In the genomic region with DNA sequence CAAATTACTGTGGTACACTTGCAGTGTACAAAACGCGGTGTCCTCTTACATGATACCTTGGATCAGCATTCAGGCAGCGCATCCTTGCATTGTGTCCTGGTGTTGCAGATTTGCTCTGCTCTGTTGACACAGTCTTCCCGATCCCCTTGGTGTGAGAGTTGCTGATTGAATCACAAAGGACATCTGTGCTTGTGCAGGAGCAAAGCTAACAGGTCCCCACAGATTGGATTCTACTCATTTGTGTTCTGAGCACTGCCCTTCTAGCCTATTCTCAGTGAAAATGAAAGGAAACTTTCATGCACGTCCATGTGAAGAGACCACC, we compare ENCODE assay signal across 15 cellular contexts.
"Had no signal": no experiment of that assay in that cellular context is flagged by ENCODE, and none has a peak within 500 bp of the region (broad histone marks: within the 10 kb centered on the region; RNA-seq: fewer than 3 reads in every experiment).

No MANE protein-coding gene starts in this region.

- H3K9me3 ChIP-seq: heart left ventricle, mucosa of descending colon had no signal

- H3K27me3 ChIP-seq: heart left ventricle had no signal

- H3K4me1 ChIP-seq: heart left ventricle had no signal

- H3K36me3 ChIP-seq: heart left ventricle had no signal

- H3K4me3 ChIP-seq: coronary artery, heart left ventricle, mucosa of descending colon had no signal

- DNase-seq: activated CD4-positive, alpha-beta T cell treated with anti-CD3 and anti-CD28 coated beads, Interleukin-2, amount 10 ng/mL, durations not matched to agents 7 days and 5 days; activated CD8-positive, alpha-beta T cell treated with anti-CD3 and anti-CD28 coated beads, Interleukin-2, amount 10 ng/mL, durations not matched to agents 7 days and 5 days; activated naive CD4-positive, alpha-beta T cell treated with anti-CD3 and anti-CD28 coated beads, Interleukin-2, amount 10 ng/mL, durations not matched to agents 7 days and 5 days; activated naive CD8-positive, alpha-beta T cell treated with anti-CD3 and anti-CD28 coated beads, Interleukin-2, amount 50 U/mL, for 24 hours; activated T-cell treated with anti-CD3 and anti-CD28 coated beads, Interleukin-2, amount 50 U/mL, for 24 hours; aorta; heart left ventricle; immature natural killer cell; kidney glomerular epithelial cell; left ventricle myocardium superior; mucosa of descending colon; naive B cell; stimulated activated naive B cell treated with anti-CD40 and anti-IgM and Interleukin-4, amounts not matched to agents 10 μg/mL and 1 μg/mL and 100 μg/mL, for 72 hours had no signal

- H3K27ac ChIP-seq: coronary artery, heart left ventricle had no signal

- ATAC-seq: activated CD4-positive, CD25-positive, alpha-beta regulatory T cell treated with anti-CD3 and anti-CD28 coated beads, Interleukin-2, amount 50 U/mL, for 24 hours; activated CD8-positive, alpha-beta T cell treated with anti-CD3 and anti-CD28 coated beads, Interleukin-2, amount 10 ng/mL, durations not matched to agents 7 days and 5 days; activated naive CD8-positive, alpha-beta T cell treated with anti-CD3 and anti-CD28 coated beads, Interleukin-2, amount 50 U/mL, for 24 hours; heart left ventricle; left ventricle myocardium superior; mucosa of descending colon; stimulated activated naive B cell treated with anti-CD40 and anti-IgM and Interleukin-4, amounts not matched to agents 10 μg/mL and 1 μg/mL and 100 μg/mL, for 72 hours had no signal
